ENCODE assay signal across 1 cellular context in genomic region chr5:178236685-178237084, GRCh38.
A peak's percentile ranks its signal among the peaks of the same experiment; 100 is the strongest.
TF ChIP-seq lines count a peak whose summit lies in the region.

No MANE protein-coding gene starts in this region.

TF ChIP-seq in K562, 482 proteins besides CTCF, POLR2A, EP300 and RAD21 (continues in another document):
- TF ChIP-seq ZNF644 (tag; IDR thresholded peaks at IDR 0.05; ENCODE audit: low read depth) (0 out of 2 replicates have a peak, but pooled peaks have one; percentile 39), FOXA3 (CRISPR knock-in tag; conservative IDR thresholded peaks at IDR 0.05 in 1 of 2, IDR thresholded peaks at IDR 0.05 in 1 of 2) (no peak), USF2 (CRISPR knock-in tag; IDR thresholded peaks at IDR 0.05) (peak; percentile 89), FOXK2 (conservative IDR thresholded peaks at IDR 0.05 in 1 of 2, IDR thresholded peaks at IDR 0.05 in 1 of 2; ENCODE audit: low read depth in 2 of 2) (0 out of 4 replicates have a peak, but pooled peaks of 1 of the 2 experiments have one; percentile 24), CBFA2T2 (conservative IDR thresholded peaks at IDR 0.05) (peak; percentile 27), ZNF263 (CRISPR knock-in tag; IDR thresholded peaks at IDR 0.05; ENCODE audit: borderline replicate concordance) (0 out of 2 replicates have a peak, but pooled peaks have one; percentile 15), ZNF197 (CRISPR knock-in tag; IDR thresholded peaks at IDR 0.05; ENCODE audit: low read depth) (0 out of 2 replicates have a peak, but pooled peaks have one; percentile 30), ZNF165 (CRISPR knock-in tag; IDR thresholded peaks at IDR 0.05; ENCODE audit: borderline replicate concordance) (no peak), ZNF561 (CRISPR knock-in tag; conservative IDR thresholded peaks at IDR 0.05) (no peak), NR2C2 (CRISPR knock-in tag; IDR thresholded peaks at IDR 0.05) (no peak), NR2C2 (tag; IDR thresholded peaks at IDR 0.05) (0 out of 2 replicates have a peak, but pooled peaks have one; percentile 42), JUND (IDR thresholded peaks at IDR 0.05; ENCODE audit: borderline replicate concordance, low read depth, low read length) (peak; percentile 35; the same call in 1 of the 2 replicates), JUND (tag; IDR thresholded peaks at IDR 0.05; ENCODE audit: borderline replicate concordance, low read depth, low read length) (no peak; the same call in 2 of the 3 replicates), ZNF77 (CRISPR knock-in tag; IDR thresholded peaks at IDR 0.05) (no peak), ZNF175 (CRISPR knock-in tag; IDR thresholded peaks at IDR 0.05; ENCODE audit: low read depth) (0 out of 2 replicates have a peak, but pooled peaks have one; percentile 28), EGR1 (conservative IDR thresholded peaks at IDR 0.05) (peak; percentile 58), ZNF766 (CRISPR knock-in tag; conservative IDR thresholded peaks at IDR 0.05) (peak; percentile 75), SRF (CRISPR knock-in tag; IDR thresholded peaks at IDR 0.05) (peak in 1 of 2 experiments; percentile 89; a peak in 2 of 4 replicates), FOXJ2 (tag; IDR thresholded peaks at IDR 0.05) (peak; percentile 58; the same call in 1 of the 2 replicates), MYC (IDR thresholded peaks at IDR 0.05; ENCODE audit: low read depth, low read length) (peak; percentile 55), MYC (CRISPR knock-in tag; IDR thresholded peaks at IDR 0.05; ENCODE audit: borderline replicate concordance, low read depth) (no peak)
- TF ChIP-seq, protein P1, sequence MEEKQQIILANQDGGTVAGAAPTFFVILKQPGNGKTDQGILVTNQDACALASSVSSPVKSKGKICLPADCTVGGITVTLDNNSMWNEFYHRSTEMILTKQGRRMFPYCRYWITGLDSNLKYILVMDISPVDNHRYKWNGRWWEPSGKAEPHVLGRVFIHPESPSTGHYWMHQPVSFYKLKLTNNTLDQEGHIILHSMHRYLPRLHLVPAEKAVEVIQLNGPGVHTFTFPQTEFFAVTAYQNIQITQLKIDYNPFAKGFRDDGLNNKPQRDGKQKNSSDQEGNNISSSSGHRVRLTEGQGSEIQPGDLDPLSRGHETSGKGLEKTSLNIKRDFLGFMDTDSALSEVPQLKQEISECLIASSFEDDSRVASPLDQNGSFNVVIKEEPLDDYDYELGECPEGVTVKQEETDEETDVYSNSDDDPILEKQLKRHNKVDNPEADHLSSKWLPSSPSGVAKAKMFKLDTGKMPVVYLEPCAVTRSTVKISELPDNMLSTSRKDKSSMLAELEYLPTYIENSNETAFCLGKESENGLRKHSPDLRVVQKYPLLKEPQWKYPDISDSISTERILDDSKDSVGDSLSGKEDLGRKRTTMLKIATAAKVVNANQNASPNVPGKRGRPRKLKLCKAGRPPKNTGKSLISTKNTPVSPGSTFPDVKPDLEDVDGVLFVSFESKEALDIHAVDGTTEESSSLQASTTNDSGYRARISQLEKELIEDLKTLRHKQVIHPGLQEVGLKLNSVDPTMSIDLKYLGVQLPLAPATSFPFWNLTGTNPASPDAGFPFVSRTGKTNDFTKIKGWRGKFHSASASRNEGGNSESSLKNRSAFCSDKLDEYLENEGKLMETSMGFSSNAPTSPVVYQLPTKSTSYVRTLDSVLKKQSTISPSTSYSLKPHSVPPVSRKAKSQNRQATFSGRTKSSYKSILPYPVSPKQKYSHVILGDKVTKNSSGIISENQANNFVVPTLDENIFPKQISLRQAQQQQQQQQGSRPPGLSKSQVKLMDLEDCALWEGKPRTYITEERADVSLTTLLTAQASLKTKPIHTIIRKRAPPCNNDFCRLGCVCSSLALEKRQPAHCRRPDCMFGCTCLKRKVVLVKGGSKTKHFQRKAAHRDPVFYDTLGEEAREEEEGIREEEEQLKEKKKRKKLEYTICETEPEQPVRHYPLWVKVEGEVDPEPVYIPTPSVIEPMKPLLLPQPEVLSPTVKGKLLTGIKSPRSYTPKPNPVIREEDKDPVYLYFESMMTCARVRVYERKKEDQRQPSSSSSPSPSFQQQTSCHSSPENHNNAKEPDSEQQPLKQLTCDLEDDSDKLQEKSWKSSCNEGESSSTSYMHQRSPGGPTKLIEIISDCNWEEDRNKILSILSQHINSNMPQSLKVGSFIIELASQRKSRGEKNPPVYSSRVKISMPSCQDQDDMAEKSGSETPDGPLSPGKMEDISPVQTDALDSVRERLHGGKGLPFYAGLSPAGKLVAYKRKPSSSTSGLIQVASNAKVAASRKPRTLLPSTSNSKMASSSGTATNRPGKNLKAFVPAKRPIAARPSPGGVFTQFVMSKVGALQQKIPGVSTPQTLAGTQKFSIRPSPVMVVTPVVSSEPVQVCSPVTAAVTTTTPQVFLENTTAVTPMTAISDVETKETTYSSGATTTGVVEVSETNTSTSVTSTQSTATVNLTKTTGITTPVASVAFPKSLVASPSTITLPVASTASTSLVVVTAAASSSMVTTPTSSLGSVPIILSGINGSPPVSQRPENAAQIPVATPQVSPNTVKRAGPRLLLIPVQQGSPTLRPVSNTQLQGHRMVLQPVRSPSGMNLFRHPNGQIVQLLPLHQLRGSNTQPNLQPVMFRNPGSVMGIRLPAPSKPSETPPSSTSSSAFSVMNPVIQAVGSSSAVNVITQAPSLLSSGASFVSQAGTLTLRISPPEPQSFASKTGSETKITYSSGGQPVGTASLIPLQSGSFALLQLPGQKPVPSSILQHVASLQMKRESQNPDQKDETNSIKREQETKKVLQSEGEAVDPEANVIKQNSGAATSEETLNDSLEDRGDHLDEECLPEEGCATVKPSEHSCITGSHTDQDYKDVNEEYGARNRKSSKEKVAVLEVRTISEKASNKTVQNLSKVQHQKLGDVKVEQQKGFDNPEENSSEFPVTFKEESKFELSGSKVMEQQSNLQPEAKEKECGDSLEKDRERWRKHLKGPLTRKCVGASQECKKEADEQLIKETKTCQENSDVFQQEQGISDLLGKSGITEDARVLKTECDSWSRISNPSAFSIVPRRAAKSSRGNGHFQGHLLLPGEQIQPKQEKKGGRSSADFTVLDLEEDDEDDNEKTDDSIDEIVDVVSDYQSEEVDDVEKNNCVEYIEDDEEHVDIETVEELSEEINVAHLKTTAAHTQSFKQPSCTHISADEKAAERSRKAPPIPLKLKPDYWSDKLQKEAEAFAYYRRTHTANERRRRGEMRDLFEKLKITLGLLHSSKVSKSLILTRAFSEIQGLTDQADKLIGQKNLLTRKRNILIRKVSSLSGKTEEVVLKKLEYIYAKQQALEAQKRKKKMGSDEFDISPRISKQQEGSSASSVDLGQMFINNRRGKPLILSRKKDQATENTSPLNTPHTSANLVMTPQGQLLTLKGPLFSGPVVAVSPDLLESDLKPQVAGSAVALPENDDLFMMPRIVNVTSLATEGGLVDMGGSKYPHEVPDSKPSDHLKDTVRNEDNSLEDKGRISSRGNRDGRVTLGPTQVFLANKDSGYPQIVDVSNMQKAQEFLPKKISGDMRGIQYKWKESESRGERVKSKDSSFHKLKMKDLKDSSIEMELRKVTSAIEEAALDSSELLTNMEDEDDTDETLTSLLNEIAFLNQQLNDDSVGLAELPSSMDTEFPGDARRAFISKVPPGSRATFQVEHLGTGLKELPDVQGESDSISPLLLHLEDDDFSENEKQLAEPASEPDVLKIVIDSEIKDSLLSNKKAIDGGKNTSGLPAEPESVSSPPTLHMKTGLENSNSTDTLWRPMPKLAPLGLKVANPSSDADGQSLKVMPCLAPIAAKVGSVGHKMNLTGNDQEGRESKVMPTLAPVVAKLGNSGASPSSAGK (IDR thresholded peaks at IDR 0.05) = peak; percentile 81
- TF ChIP-seq, protein P2, sequence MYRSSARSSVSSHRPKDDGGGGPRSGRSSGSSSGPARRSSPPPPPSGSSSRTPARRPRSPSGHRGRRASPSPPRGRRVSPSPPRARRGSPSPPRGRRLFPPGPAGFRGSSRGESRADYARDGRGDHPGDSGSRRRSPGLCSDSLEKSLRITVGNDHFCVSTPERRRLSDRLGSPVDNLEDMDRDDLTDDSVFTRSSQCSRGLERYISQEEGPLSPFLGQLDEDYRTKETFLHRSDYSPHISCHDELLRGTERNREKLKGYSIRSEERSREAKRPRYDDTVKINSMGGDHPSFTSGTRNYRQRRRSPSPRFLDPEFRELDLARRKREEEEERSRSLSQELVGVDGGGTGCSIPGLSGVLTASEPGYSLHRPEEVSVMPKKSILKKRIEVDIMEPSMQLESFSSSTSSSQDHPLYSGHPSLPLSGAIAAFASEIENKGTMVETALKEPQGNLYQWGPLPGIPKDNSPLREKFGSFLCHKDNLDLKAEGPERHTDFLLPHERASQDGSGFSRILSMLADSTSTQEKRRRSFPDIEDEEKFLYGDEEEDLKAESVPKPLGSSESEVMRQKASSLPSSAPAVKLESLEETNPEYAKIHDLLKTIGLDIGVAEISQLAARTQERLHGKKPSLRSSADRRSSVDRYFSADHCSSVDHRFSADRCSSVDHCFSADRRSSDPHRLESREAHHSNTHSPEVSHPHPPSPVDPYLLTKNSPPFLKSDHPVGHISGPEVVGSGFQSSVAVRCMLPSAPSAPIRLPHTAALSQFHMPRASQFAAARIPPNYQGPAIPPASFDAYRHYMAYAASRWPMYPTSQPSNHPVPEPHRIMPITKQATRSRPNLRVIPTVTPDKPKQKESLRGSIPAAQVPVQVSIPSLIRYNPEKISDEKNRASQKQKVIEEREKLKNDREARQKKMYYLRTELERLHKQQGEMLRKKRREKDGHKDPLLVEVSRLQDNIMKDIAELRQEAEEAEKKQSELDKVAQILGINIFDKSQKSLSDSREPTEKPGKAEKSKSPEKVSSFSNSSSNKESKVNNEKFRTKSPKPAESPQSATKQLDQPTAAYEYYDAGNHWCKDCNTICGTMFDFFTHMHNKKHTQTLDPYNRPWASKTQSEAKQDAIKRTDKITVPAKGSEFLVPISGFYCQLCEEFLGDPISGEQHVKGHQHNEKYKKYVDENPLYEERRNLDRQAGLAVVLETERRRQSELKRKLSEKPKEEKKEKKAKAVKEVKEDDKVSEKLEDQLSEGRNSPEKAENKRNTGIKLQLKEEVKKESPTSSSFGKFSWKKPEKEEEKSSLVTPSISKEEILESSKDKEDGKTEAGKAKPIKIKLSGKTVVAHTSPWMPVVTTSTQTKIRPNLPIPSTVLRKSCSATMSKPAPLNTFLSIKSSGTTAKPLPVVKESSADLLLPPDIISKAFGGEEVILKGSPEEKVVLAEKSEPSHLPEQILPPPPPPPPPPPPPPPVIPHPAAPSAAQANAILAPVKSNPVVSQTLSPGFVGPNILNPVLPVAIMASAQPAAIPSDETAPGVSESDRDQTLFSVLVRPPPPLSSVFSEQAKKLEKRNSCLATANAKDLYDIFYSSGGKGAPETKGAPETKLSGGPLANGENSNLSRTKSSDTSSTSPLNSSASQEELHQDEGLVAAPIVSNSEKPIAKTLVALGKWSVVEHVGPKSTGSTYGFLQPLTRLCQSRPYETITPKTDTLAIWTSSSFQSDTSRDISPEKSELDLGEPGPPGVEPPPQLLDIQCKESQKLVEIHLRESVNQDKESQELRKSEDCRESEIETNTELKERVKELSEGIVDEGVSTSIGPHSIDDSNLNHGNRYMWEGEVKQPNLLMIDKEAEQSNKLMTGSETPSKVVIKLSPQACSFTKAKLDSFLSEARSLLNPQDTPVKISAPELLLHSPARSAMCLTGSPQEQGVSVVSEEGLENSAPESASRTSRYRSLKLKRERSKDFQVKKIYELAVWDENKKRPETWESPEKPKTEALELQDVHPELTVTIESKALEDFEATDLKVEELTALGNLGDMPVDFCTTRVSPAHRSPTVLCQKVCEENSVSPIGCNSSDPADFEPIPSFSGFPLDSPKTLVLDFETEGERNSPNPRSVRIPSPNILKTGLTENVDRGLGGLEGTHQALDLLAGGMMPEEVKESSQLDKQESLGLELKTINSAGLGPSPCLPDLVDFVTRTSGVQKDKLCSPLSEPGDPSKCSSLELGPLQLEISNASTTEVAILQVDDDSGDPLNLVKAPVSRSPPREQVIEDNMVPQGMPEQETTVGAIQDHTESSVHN (IDR thresholded peaks at IDR 0.05; ENCODE audit: borderline replicate concordance in 1 of 2, low read depth in 1 of 2) = peak in 1 of 2 experiments; percentile 67; a peak in 2 of 4 replicates
- TF ChIP-seq, protein P3, sequence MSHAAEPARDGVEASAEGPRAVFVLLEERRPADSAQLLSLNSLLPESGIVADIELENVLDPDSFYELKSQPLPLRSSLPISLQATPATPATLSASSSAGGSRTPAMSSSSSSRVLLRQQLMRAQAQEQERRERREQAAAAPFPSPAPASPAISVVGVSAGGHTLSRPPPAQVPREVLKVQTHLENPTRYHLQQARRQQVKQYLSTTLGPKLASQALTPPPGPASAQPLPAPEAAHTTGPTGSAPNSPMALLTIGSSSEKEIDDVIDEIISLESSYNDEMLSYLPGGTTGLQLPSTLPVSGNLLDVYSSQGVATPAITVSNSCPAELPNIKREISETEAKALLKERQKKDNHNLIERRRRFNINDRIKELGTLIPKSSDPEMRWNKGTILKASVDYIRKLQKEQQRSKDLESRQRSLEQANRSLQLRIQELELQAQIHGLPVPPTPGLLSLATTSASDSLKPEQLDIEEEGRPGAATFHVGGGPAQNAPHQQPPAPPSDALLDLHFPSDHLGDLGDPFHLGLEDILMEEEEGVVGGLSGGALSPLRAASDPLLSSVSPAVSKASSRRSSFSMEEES (CRISPR knock-in tag; IDR thresholded peaks at IDR 0.05) = peak; percentile 60
- TF ChIP-seq, protein P4, sequence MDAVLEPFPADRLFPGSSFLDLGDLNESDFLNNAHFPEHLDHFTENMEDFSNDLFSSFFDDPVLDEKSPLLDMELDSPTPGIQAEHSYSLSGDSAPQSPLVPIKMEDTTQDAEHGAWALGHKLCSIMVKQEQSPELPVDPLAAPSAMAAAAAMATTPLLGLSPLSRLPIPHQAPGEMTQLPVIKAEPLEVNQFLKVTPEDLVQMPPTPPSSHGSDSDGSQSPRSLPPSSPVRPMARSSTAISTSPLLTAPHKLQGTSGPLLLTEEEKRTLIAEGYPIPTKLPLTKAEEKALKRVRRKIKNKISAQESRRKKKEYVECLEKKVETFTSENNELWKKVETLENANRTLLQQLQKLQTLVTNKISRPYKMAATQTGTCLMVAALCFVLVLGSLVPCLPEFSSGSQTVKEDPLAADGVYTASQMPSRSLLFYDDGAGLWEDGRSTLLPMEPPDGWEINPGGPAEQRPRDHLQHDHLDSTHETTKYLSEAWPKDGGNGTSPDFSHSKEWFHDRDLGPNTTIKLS (IDR thresholded peaks at IDR 0.05; ENCODE audit: borderline replicate concordance, low read depth) = no peak
- TF ChIP-seq, protein P5, sequence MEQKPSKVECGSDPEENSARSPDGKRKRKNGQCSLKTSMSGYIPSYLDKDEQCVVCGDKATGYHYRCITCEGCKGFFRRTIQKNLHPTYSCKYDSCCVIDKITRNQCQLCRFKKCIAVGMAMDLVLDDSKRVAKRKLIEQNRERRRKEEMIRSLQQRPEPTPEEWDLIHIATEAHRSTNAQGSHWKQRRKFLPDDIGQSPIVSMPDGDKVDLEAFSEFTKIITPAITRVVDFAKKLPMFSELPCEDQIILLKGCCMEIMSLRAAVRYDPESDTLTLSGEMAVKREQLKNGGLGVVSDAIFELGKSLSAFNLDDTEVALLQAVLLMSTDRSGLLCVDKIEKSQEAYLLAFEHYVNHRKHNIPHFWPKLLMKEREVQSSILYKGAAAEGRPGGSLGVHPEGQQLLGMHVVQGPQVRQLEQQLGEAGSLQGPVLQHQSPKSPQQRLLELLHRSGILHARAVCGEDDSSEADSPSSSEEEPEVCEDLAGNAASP (IDR thresholded peaks at IDR 0.05) = no peak
- TF ChIP-seq, protein P6, sequence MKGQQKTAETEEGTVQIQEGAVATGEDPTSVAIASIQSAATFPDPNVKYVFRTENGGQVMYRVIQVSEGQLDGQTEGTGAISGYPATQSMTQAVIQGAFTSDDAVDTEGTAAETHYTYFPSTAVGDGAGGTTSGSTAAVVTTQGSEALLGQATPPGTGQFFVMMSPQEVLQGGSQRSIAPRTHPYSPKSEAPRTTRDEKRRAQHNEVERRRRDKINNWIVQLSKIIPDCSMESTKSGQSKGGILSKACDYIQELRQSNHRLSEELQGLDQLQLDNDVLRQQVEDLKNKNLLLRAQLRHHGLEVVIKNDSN (CRISPR knock-in tag; IDR thresholded peaks at IDR 0.05) = peak; percentile 92
